ENCODE assay signal across 8 cellular contexts in genomic region chr12:52082988-52083637, GRCh38. TPM values are rescaled to one million over a fixed set of nuclear protein-coding genes. Genes with fewer than 3 reads are reported as not detected.
A peak's percentile ranks its signal among the peaks of the same experiment; 100 is the strongest.
DNase-seq lines count a peak whose midpoint lies in the region; ATAC-seq, FAIRE-seq and TF ChIP-seq lines count a peak whose summit lies in the region.

No MANE protein-coding gene starts in this region.

- DNase-seq in A549 (ENCODE audit: low read depth in 1 of 2, low spot score in 1 of 2) (peak; percentile 57 to 85), GM13976 (ENCODE audit: low spot score) (peak; percentile 89), NCI-H2196 (lab: John Stamatoyannopoulos, UW; ENCODE audit: unreplicated experiment) (peak; percentile 70), colonic mucosa (peak; percentile 64), lung microvascular endothelial cell (ENCODE audit: low read depth in 2 of 2) (peak; percentile 62 to 67)
- DNase-seq in activated CD4-positive, alpha-beta T cell treated with anti-CD3 and anti-CD28 coated beads, Interleukin-2, amount 50 U/mL, for 1 hour = peak; percentile 65
- peak; percentile 42 to 55 for DNase-seq in stimulated activated CD8-positive, alpha-beta memory T cell treated with anti-CD3 and anti-CD28 coated beads, Interleukin-15, amount 100 ng/mL, for 48 hours (ENCODE audit: low read depth in 2 of 2)

- H3K9me3 ChIP-seq in A549 = no peaks in the 10 kb centered on the region
- no peaks in the 10 kb centered on the region for H3K9me3 ChIP-seq in colonic mucosa

- ATAC-seq in A549 = peak; percentile 54 to 76
- ATAC-seq in GM18519 (IDR thresholded peaks at IDR 0.05; ENCODE audit: low FRiP score, unreplicated experiment) = no peak

- 33% methylated on average over 11 of the region's 11 CpGs for WGBS in A549 (ENCODE audit: missing lambda C conversion rate)

- H3K9ac ChIP-seq in colonic mucosa (ENCODE audit: low read depth in 2 of 2, low read length in 2 of 2) = no peak overlapping the region

- peaks cover 2% of the 10 kb centered on the region; the same call in 1 of the 3 replicates for H3K4me1 ChIP-seq in A549
- H3K4me1 ChIP-seq in colonic mucosa = no peaks in the 10 kb centered on the region

- no peak for TF ChIP-seq EP300 in A549 (IDR thresholded peaks at IDR 0.05)

- no peak overlapping the region for H3K4me3 ChIP-seq in A549
- no peak overlapping the region for H3K4me3 ChIP-seq in colonic mucosa

- peak overlapping the region; percentile 30; the same call in 1 of the 3 replicates for H3K4me2 ChIP-seq in A549

- no peak for FAIRE-seq in A549 (lab: Jason Lieb, UNC)

- in situ Hi-C loops in GM13976 (cut with MboI; ENCODE audit: low sequenced_read_pairs, unreplicated experiment) = no loop called here

- intact Hi-C loops in colonic mucosa (cut with DNase I) = loop anchor here (1.0 kb wide), 1 partner anchor 58 kb away; no protein-coding TSS in a partner anchor

- POLR2A ChIA-PET in A549 (lab: Yijun Ruan, JAX) = interaction anchor here (0.5 to 1.9 kb wide), 2 partner anchors 14 to 57 kb away, joined by 3 to 5 read pairs; no protein-coding TSS in a partner anchor

- TF ChIP-seq RAD21 in A549 (conservative IDR thresholded peaks at IDR 0.05 in 1 of 2, IDR thresholded peaks at IDR 0.05 in 1 of 2) = peak; percentile 86 to 91

- CTCF ChIA-PET in A549 (lab: Yijun Ruan, JAX) = interaction anchor here (0.6 to 42.5 kb wide), 23 partner anchors 8 to 857 kb away, joined by 3 to 1730 read pairs (median 4); partner anchors contain the start of genes ATG101, KRT8 and SMIM41

- TF ChIP-seq CTCF in A549 (IDR thresholded peaks at IDR 0.05) (peak; percentile 95), GM13976 (IDR thresholded peaks at IDR 0.05; ENCODE audit: borderline replicate concordance, control extremely low read depth, extremely low read depth, insufficient read depth, missing control alignments) (peak; percentile 96), colonic mucosa (IDR thresholded peaks at IDR 0.05) (peak; percentile 97)

- no peaks in the 10 kb centered on the region for H3K27me3 ChIP-seq in colonic mucosa

- no peaks in the 10 kb centered on the region for H3K36me3 ChIP-seq in colonic mucosa

- no peak for TF ChIP-seq POLR2A in A549 (IDR thresholded peaks at IDR 0.05; ENCODE audit: low read length)

- 0 out of 6 replicates have a peak overlapping the region, but pooled peaks of 1 of the 2 experiments have one; percentile 1 for H3K27ac ChIP-seq in A549
- no peak overlapping the region for H3K27ac ChIP-seq in colonic mucosa

TF ChIP-seq in A549, 52 proteins besides CTCF, POLR2A, EP300 and RAD21:
- TF ChIP-seq RCOR1 (IDR thresholded peaks at IDR 0.05; ENCODE audit: low read depth, low read length) (no peak), HES2 (IDR thresholded peaks at IDR 0.05) (no peak), CEBPB (IDR thresholded peaks at IDR 0.05) (no peak; a peak in 1 of 4 replicates), MAZ (IDR thresholded peaks at IDR 0.05; ENCODE audit: borderline replicate concordance, low read depth, low read length) (0 out of 2 replicates have a peak, but pooled peaks have one; percentile 73), SMC3 (IDR thresholded peaks at IDR 0.05) (peak; percentile 94)

RNA-seq across cellular contexts. Expression of gene SMIM41, which starts 3.6 kb away (rescaled TPM):
- not detected in 2 replicates for polyA plus RNA-seq in A549 (2011; rRNA removed)
- polyA plus RNA-seq in A549 (2012; cell fraction: cytosol; rRNA removed) = not detected in 2 replicates
- polyA plus RNA-seq in A549 (2012; cell fraction: nucleus; rRNA removed) = 0.06 and 0.10 TPM in 2 replicates
- polyA plus RNA-seq in A549 (2017; fragmentation: RNase III; extraction: RNeasy Plus Mini Kit Qiagen cat#74134 plus additional on column Dnase treatment) = not detected in 3 replicates
- polyA minus RNA-seq in A549 (2011; rRNA and poly(A)+ RNA removed) = not detected in 2 replicates
- under 1 TPM; 0.30 to 0.58 TPM for total RNA-seq in colonic mucosa
- under 0.01 TPM in 1 of 2 replicates, not detected in the other for total RNA-seq in lung microvascular endothelial cell

RNA-seq across cellular contexts. Expression of gene ATG101, which starts 13.3 kb away (rescaled TPM):
- polyA plus RNA-seq in A549 (2011; rRNA removed) = 124 and 141 TPM in 2 replicates
- 168 and 190 TPM in 2 replicates for polyA plus RNA-seq in A549 (2012; cell fraction: cytosol; rRNA removed)
- 140 and 145 TPM in 2 replicates for polyA plus RNA-seq in A549 (2012; cell fraction: nucleus; rRNA removed)
- polyA plus RNA-seq in A549 (2017; fragmentation: RNase III; extraction: RNeasy Plus Mini Kit Qiagen cat#74134 plus additional on column Dnase treatment) = 81.3 to 87.9 TPM (median 82.6 TPM) in 3 replicates
- 109 and 119 TPM in 2 replicates for polyA minus RNA-seq in A549 (2011; rRNA and poly(A)+ RNA removed)
- total RNA-seq in colonic mucosa = 10 to 100 TPM; 37.7 to 44.0 TPM
- total RNA-seq in lung microvascular endothelial cell = 41.8 and 66.5 TPM in 2 replicates

RNA-seq across cellular contexts. Expression of gene NR4A1, which starts 31.9 kb away (rescaled TPM):
- polyA plus RNA-seq in A549 (2011; rRNA removed) (81.3 and 89.6 TPM in 2 replicates), A549 (2017; fragmentation: RNase III; extraction: RNeasy Plus Mini Kit Qiagen cat#74134 plus additional on column Dnase treatment) (24.7 to 39.6 TPM (median 28.7 TPM) in 3 replicates)
- 151 and 315 TPM in 2 replicates for polyA plus RNA-seq in A549 (2012; cell fraction: cytosol; rRNA removed)
- 768 and 886 TPM in 2 replicates for polyA plus RNA-seq in A549 (2012; cell fraction: nucleus; rRNA removed)
- 132 and 174 TPM in 2 replicates for polyA minus RNA-seq in A549 (2011; rRNA and poly(A)+ RNA removed)
- total RNA-seq in colonic mucosa (10 to 100 TPM; 51.1 to 52.0 TPM), lung microvascular endothelial cell (0.65 and 2.0 TPM in 2 replicates)

Comparison
In these comparisons a context has a peak if more than half of its experiments do, and no peak if none do; other contexts are left out.
1. RNA of gene NR4A1, which starts 31.9 kb away (total RNA-seq): 51.1 to 52.0 TPM in colonic mucosa; 0.65 to 2.0 TPM in lung microvascular endothelial cell; every median in the first group is over 10 times any median in the second.
2. Peak in every context shown above with its lines, with median percentiles within 50 percentile points of each other: DNase-seq and CTCF ChIP-seq.